In genomic region chrX:136162827-136163427, GRCh38 we compare ENCODE assay signal across 8 cellular contexts. TPM values are rescaled to one million over a fixed set of nuclear protein-coding genes. Genes with fewer than 3 reads are reported as not detected.
DNase-seq lines count a peak whose midpoint lies in the region; ATAC-seq, FAIRE-seq and TF ChIP-seq lines count a peak whose summit lies in the region.

No MANE protein-coding gene starts in this region.

- peak; percentile 73 for TF ChIP-seq CTCF in A673 (conservative IDR thresholded peaks at IDR 0.05; ENCODE audit: low read depth, low read length)
- peak; percentile 66 for TF ChIP-seq CTCF in KMS-11 (conservative IDR thresholded peaks at IDR 0.05; ENCODE audit: low read depth, low read length)
- TF ChIP-seq CTCF in choroid plexus epithelial cell (conservative IDR thresholded peaks at IDR 0.05; ENCODE audit: low read depth, low read length), result peak; percentile 82
- TF ChIP-seq CTCF in thoracic aorta (IDR thresholded peaks at IDR 0.05), result peak; percentile 56

- no peak for TF ChIP-seq POLR2A in GM12891 (IDR thresholded peaks at IDR 0.05; ENCODE audit: low read depth, low read length)

- H2AFZ ChIP-seq in KMS-11 (ENCODE audit: low read depth), result no peak overlapping the region

- H3K9me3 ChIP-seq in A673 (ENCODE audit: low read depth, low read length, poor library complexity, severe bottlenecking) (no peaks in the 10 kb centered on the region), thoracic aorta (no peaks in the 10 kb centered on the region)

- peak overlapping the region; percentile 21; the same call in 1 of the 2 replicates for H3K4me2 ChIP-seq in KMS-11

- H3K4me3 ChIP-seq in A673 (ENCODE audit: low read depth, low read length, poor library complexity, severe bottlenecking), result no peak overlapping the region
- no peak overlapping the region for H3K4me3 ChIP-seq in KMS-11 (IDR thresholded peaks at IDR 0.05; ENCODE audit: insufficient read depth, low read depth, low read length)
- no peak overlapping the region for H3K4me3 ChIP-seq in choroid plexus epithelial cell (ENCODE audit: low read depth, low read length)
- H3K4me3 ChIP-seq in thoracic aorta, result peak overlapping the region; percentile 27

- ATAC-seq in memory B cell (ENCODE audit: low read depth) (peak; percentile 53), thoracic aorta (ENCODE audit: insufficient number of reproducible peaks, low FRiP score, low read depth) (peak; percentile 46), GM21723 (IDR thresholded peaks at IDR 0.05; ENCODE audit: unreplicated experiment) (no peak)

- peak; percentile 66 for DNase-seq in A673 (ENCODE audit: low spot score)
- DNase-seq in GM12891 (ENCODE audit: insufficient read length, low spot score), result no peak
- DNase-seq in UCSD-AML1 (lab: John Stamatoyannopoulos, UW; ENCODE audit: unreplicated experiment), result peak; percentile 47
- DNase-seq in choroid plexus epithelial cell (ENCODE audit: low read depth), result peak; percentile 68
- peak in 1 of 2 donors; percentile 7 for DNase-seq in memory B cell (ENCODE audit: low spot score in 2 of 2)
- DNase-seq in thoracic aorta (ENCODE audit: low spot score), result no peak

- no TSS peak for BruUV-seq in A673 (replicated peaks; lab: Mats Ljungman, UMichigan)

- no peak overlapping the region for H3K9ac ChIP-seq in KMS-11

- CTCF ChIA-PET in A673 (lab: Charles Lee), result interaction anchor here (0.8 to 3.1 kb wide), 3 partner anchors 37 to 135 kb away, joined by 3 to 33 read pairs (median 4); no protein-coding TSS in a partner anchor

- H3K36me3 ChIP-seq in A673 (ENCODE audit: insufficient read depth, low read length, poor library complexity, severe bottlenecking) (no peaks in the 10 kb centered on the region), KMS-11 (ENCODE audit: insufficient read depth) (no peaks in the 10 kb centered on the region), thoracic aorta (no peaks in the 10 kb centered on the region)

- H3K4me1 ChIP-seq in A673 (ENCODE audit: insufficient read depth, low read length, poor library complexity, severe bottlenecking) (no peaks in the 10 kb centered on the region), KMS-11 (ENCODE audit: low read depth, poor library complexity, severe bottlenecking) (peaks cover 10% of the 10 kb centered on the region), thoracic aorta (ENCODE audit: control insufficient read depth in 1 of 2, low read depth in 2 of 2) (peaks cover 19 to 72% of the 10 kb centered on the region in 2 donors)

- H4K20me1 ChIP-seq in KMS-11 (ENCODE audit: insufficient read depth), result no peaks in the 10 kb centered on the region

- H3K27ac Mint-ChIP-seq in memory B cell, result no peak overlapping the region

- no peaks in the 10 kb centered on the region for H3K9me3 Mint-ChIP-seq in memory B cell

- H3K27ac ChIP-seq in A673 (ENCODE audit: low read depth, low read length, poor library complexity, severe bottlenecking), result no peak overlapping the region
- H3K27ac ChIP-seq in KMS-11, result no peak overlapping the region
- peak overlapping the region; percentile 70 to 97 for H3K27ac ChIP-seq in thoracic aorta

- peaks cover 2% of the 10 kb centered on the region for H3K27me3 Mint-ChIP-seq in memory B cell

- intact Hi-C loops in A673 (cut with micrococcal nuclease; ENCODE audit: unreplicated experiment), result loop anchor here (2.0 to 10.0 kb wide), 2 partner anchors 136 to 532 kb away; no protein-coding TSS in a partner anchor

- no peaks in the 10 kb centered on the region for H3K27me3 ChIP-seq in A673 (replicated peaks; ENCODE audit: insufficient read depth, low read depth, low read length, poor library complexity)
- H3K27me3 ChIP-seq in KMS-11 (ENCODE audit: insufficient read depth, low read depth), result no peaks in the 10 kb centered on the region
- H3K27me3 ChIP-seq in thoracic aorta (replicated peaks; ENCODE audit: insufficient read depth), result no peaks in the 10 kb centered on the region

- FAIRE-seq in GM12891 (lab: Jason Lieb, UNC), result peak; percentile 85

- no peak overlapping the region for H3K4me3 Mint-ChIP-seq in memory B cell

- POLR2A ChIA-PET in A673 (lab: Charles Lee; ENCODE audit: low non-redundant PET), result no interaction called here

- peaks cover 2% of the 10 kb centered on the region for H3K4me1 Mint-ChIP-seq in memory B cell

- H3K79me2 ChIP-seq in KMS-11 (ENCODE audit: insufficient read depth, low read depth), result no peaks in the 10 kb centered on the region; the same call in 1 of the 2 replicates

- no peaks in the 10 kb centered on the region for H3K36me3 Mint-ChIP-seq in memory B cell

TF ChIP-seq in GM12891, 5 proteins besides CTCF, POLR2A, EP300 and RAD21:
- TF ChIP-seq PAX5 (IDR thresholded peaks at IDR 0.05; ENCODE audit: insufficient read depth, low read length, severe bottlenecking) (no peak), TAF1 (IDR thresholded peaks at IDR 0.05; ENCODE audit: low read depth, low read length) (no peak), POLR2AphosphoS5 (IDR thresholded peaks at IDR 0.05; ENCODE audit: low read depth, low read length) (no peak), SPI1 (IDR thresholded peaks at IDR 0.05; ENCODE audit: low read depth, low read length) (no peak), POU2F2 (IDR thresholded peaks at IDR 0.05; ENCODE audit: low read depth, low read length) (no peak)

RNA-seq across cellular contexts. Expression of gene FHL1, which starts 15.6 kb away (rescaled TPM):
- 14.9 and 30.7 TPM in 2 replicates for total RNA-seq in A673 (2021)
- 2.1 TPM for polyA plus RNA-seq in GM12891 (2012; ENCODE audit: low read depth, missing spikeins)
- 1,000 to 10,000 TPM; 1,134 to 3,147 TPM for total RNA-seq in thoracic aorta

Comparison
In these comparisons a context has a peak if more than half of its experiments do, and no peak if none do; other contexts are left out.
1. DNase-seq: peak in A673 (single experiment), UCSD-AML1 (single experiment) and choroid plexus epithelial cell (single experiment); none in GM12891 (single experiment) and thoracic aorta (single experiment).
2. H3K27ac ChIP-seq: peak in thoracic aorta (2 of 2); none in A673 (single experiment) and KMS-11 (single experiment).
3. RNA of gene FHL1, which starts 15.6 kb away (total RNA-seq): 1,134 to 3,147 TPM in thoracic aorta; 14.9 to 30.7 TPM in A673; every median in the first group is over 10 times any median in the second.
4. Peak in every context shown above with its lines, with median percentiles within 50 percentile points of each other: CTCF ChIP-seq.